Comparison of ENCODE assay signal across 18 cellular contexts in genomic region chr3:18717588-18717987, GRCh38.
DNase-seq lines count a peak whose midpoint lies in the region; ATAC-seq lines count a peak whose summit lies in the region.
"Had no signal": no experiment of that assay in that cellular context is flagged by ENCODE, and none has a peak within 500 bp of the region (broad histone marks: within the 10 kb centered on the region; RNA-seq: fewer than 3 reads in every experiment).

No MANE protein-coding gene starts in this region.

- intact Hi-C loops in activated naive CD4-positive, alpha-beta T cell treated with anti-CD3 and anti-CD28 coated beads for 36 hours (cut with micrococcal nuclease): no loop called here

- no peaks in the 10 kb centered on the region for H3K27me3 Mint-ChIP-seq in activated naive CD4-positive, alpha-beta T cell treated with anti-CD3 and anti-CD28 coated beads for 36 hours (ENCODE audit: low read depth)
- H3K27me3 Mint-ChIP-seq in activated naive CD8-positive, alpha-beta T cell treated with anti-CD3 and anti-CD28 coated beads, Interleukin-2, amount 10 ng/mL, durations not matched to agents 7 days and 5 days: no peaks in the 10 kb centered on the region
- no peaks in the 10 kb centered on the region for H3K27me3 Mint-ChIP-seq in stimulated activated naive CD8-positive, alpha-beta T cell treated with anti-CD3 and anti-CD28 coated beads, Interleukin-15, amount 100 ng/mL, for 72 hours

- H3K9me3 Mint-ChIP-seq in activated naive CD4-positive, alpha-beta T cell treated with anti-CD3 and anti-CD28 coated beads for 36 hours: peaks cover 8% of the 10 kb centered on the region
- H3K9me3 Mint-ChIP-seq in activated naive CD8-positive, alpha-beta T cell treated with anti-CD3 and anti-CD28 coated beads, Interleukin-2, amount 10 ng/mL, durations not matched to agents 7 days and 5 days: peaks cover 4% of the 10 kb centered on the region
- H3K9me3 Mint-ChIP-seq in stimulated activated naive CD8-positive, alpha-beta T cell treated with anti-CD3 and anti-CD28 coated beads, Interleukin-15, amount 100 ng/mL, for 72 hours: peaks cover 7 to 20% of the 10 kb centered on the region in 2 donors
- H3K9me3 Mint-ChIP-seq: mesothelial cell of epicardium had no signal

- ATAC-seq in HG03354 (IDR thresholded peaks at IDR 0.05; ENCODE audit: poor library complexity, severe bottlenecking, unreplicated experiment) (peak; percentile 51), HG02970 (IDR thresholded peaks at IDR 0.05; ENCODE audit: low FRiP score, unreplicated experiment) (no peak), HG03442 (IDR thresholded peaks at IDR 0.05; ENCODE audit: unreplicated experiment) (no peak)
- peak; percentile 44 for ATAC-seq in activated naive CD8-positive, alpha-beta T cell treated with anti-CD3 and anti-CD28 coated beads, Interleukin-2, amount 10 ng/mL, durations not matched to agents 7 days and 5 days (ENCODE audit: low read depth)
- peak; percentile 51 for ATAC-seq in stimulated activated naive CD8-positive, alpha-beta T cell treated with anti-CD3 and anti-CD28 coated beads, Interleukin-15, amount 100 ng/mL, for 72 hours
- ATAC-seq: body of pancreas had no signal

- H3K27ac Mint-ChIP-seq in activated naive CD4-positive, alpha-beta T cell treated with anti-CD3 and anti-CD28 coated beads for 36 hours: peak overlapping the region; percentile 84
- peak overlapping the region; percentile 95 for H3K27ac Mint-ChIP-seq in activated naive CD8-positive, alpha-beta T cell treated with anti-CD3 and anti-CD28 coated beads, Interleukin-2, amount 10 ng/mL, durations not matched to agents 7 days and 5 days
- H3K27ac Mint-ChIP-seq in stimulated activated naive CD8-positive, alpha-beta T cell treated with anti-CD3 and anti-CD28 coated beads, Interleukin-15, amount 100 ng/mL, for 72 hours: peak overlapping the region; percentile 89 to 97
- H3K27ac Mint-ChIP-seq: mesothelial cell of epicardium had no signal

- peaks cover 71% of the 10 kb centered on the region for H3K4me1 Mint-ChIP-seq in activated naive CD4-positive, alpha-beta T cell treated with anti-CD3 and anti-CD28 coated beads for 36 hours (ENCODE audit: low read depth)
- peaks cover 59% of the 10 kb centered on the region for H3K4me1 Mint-ChIP-seq in activated naive CD8-positive, alpha-beta T cell treated with anti-CD3 and anti-CD28 coated beads, Interleukin-2, amount 10 ng/mL, durations not matched to agents 7 days and 5 days
- peaks cover 68% of the 10 kb centered on the region for H3K4me1 Mint-ChIP-seq in stimulated activated naive CD8-positive, alpha-beta T cell treated with anti-CD3 and anti-CD28 coated beads, Interleukin-15, amount 100 ng/mL, for 72 hours

- no peak overlapping the region for H3K4me3 Mint-ChIP-seq in activated naive CD4-positive, alpha-beta T cell treated with anti-CD3 and anti-CD28 coated beads for 36 hours
- peak overlapping the region; percentile 75 for H3K4me3 Mint-ChIP-seq in activated naive CD8-positive, alpha-beta T cell treated with anti-CD3 and anti-CD28 coated beads, Interleukin-2, amount 10 ng/mL, durations not matched to agents 7 days and 5 days
- H3K4me3 Mint-ChIP-seq in stimulated activated naive CD8-positive, alpha-beta T cell treated with anti-CD3 and anti-CD28 coated beads, Interleukin-15, amount 100 ng/mL, for 72 hours: peak overlapping the region; percentile 52 to 76
- H3K4me3 Mint-ChIP-seq: mesothelial cell of epicardium had no signal

- no peak for DNase-seq in activated naive CD4-positive, alpha-beta T cell treated with anti-CD3 and anti-CD28 coated beads for 36 hours
- no peak for DNase-seq in activated naive CD4-positive, alpha-beta T cell (lab: John Stamatoyannopoulos, UW)
- no peak for DNase-seq in activated naive CD8-positive, alpha-beta T cell treated with anti-CD3 and anti-CD28 coated beads, Interleukin-2, amount 10 ng/mL, durations not matched to agents 7 days and 5 days
- DNase-seq in stimulated activated naive CD8-positive, alpha-beta T cell treated with anti-CD3 and anti-CD28 coated beads, Interleukin-15, amount 100 ng/mL, for 72 hours: no peak
- DNase-seq in ecto neural progenitor cell (ENCODE audit: low spot score): no peak
- DNase-seq: activated CD4-positive, alpha-beta T cell treated with anti-CD3 and anti-CD28 coated beads for 48 hours; activated effector memory CD4-positive, alpha-beta T cell treated with anti-CD3 and anti-CD28 coated beads, Interleukin-2, amount 50 U/mL, for 16 hours; body of pancreas; COR-L47; Karpas-422; NCI-H1092; NCI-H2107; NCI-H526 treated with DMSO at 0.1 percent for 48 hours; T1000 had no signal

- H3K36me3 Mint-ChIP-seq in activated naive CD4-positive, alpha-beta T cell treated with anti-CD3 and anti-CD28 coated beads for 36 hours (ENCODE audit: low read depth): peaks cover 30% of the 10 kb centered on the region
- H3K36me3 Mint-ChIP-seq in activated naive CD8-positive, alpha-beta T cell treated with anti-CD3 and anti-CD28 coated beads, Interleukin-2, amount 10 ng/mL, durations not matched to agents 7 days and 5 days: peaks cover 29% of the 10 kb centered on the region
- H3K36me3 Mint-ChIP-seq: mesothelial cell of epicardium had no signal

- CTCF ChIA-PET in activated naive CD4-positive, alpha-beta T cell treated with anti-CD3 and anti-CD28 coated beads for 36 hours (lab: Charles Lee): interaction anchor here (1.2 to 4.2 kb wide), 4 partner anchors 12 to 239 kb away, joined by 3 to 26 read pairs (median 6); no protein-coding TSS in a partner anchor

- POLR2A ChIA-PET in activated naive CD8-positive, alpha-beta T cell treated with anti-CD3 and anti-CD28 coated beads, Interleukin-2, amount 10 ng/mL, durations not matched to agents 7 days and 5 days (lab: Charles Lee): interaction anchor here (1.1 to 4.9 kb wide), 7 partner anchors 8 to 294 kb away, joined by 4 to 80 read pairs (median 18); no protein-coding TSS in a partner anchor

Comparison
In these comparisons a context has a peak if more than half of its experiments do, and no peak if none do; other contexts are left out.
1. ATAC-seq: peak in HG03354 (single experiment), activated naive CD8-positive, alpha-beta T cell treated with anti-CD3 and anti-CD28 coated beads, Interleukin-2, amount 10 ng/mL, durations not matched to agents 7 days and 5 days (single experiment) and stimulated activated naive CD8-positive, alpha-beta T cell treated with anti-CD3 and anti-CD28 coated beads, Interleukin-15, amount 100 ng/mL, for 72 hours (single experiment); none in HG02970 (single experiment) and HG03442 (single experiment).
2. Peak in every context shown above with its lines, with median percentiles within 50 percentile points of each other: H3K27ac Mint-ChIP-seq.